ENCODE assay signal across 22 cellular contexts in the genomic region with DNA sequence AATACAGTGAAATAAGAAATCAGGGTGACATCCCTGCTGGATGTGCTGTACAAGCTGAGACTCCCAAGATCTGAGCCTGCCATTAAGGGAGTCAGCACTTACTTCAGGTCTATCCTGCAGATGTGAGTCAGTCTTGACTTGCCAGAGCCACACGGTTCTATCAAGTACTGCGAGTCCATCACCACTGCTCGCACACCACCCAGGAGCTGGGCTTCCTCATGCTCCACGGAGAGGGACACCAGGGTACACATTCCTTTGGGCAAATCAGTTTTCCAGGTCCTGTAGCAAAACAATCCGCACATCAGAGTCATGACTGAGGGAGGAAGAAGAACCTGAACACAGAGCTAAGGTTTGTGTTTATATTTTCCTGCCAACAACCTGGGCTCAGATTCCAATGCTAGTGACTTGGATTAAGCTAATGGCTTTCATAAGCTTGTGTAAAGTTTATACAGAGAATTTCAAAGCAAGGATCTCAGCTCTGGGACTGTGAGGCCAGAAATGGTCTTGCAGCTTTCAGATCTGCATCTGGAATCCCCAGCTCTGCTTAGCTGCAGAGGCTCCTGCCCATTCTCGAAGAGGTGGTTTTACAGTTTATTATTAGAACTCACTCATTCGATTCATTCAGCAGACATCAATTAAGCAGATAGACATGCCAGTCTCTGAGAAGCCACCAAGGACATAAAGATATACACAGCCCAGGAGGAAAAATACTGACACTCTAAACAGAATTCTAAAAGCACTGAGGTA.
DNase-seq lines count a peak whose midpoint lies in the region; ATAC-seq and TF ChIP-seq lines count a peak whose summit lies in the region.
"Had no signal": no experiment of that assay in that cellular context is flagged by ENCODE, and none has a peak within 500 bp of the region (broad histone marks: within the 10 kb centered on the region; RNA-seq: fewer than 3 reads in every experiment).

No MANE protein-coding gene starts in this region.

- TF ChIP-seq CTCF in chondrocyte (IDR thresholded peaks at IDR 0.05) = no peak
- no peak for TF ChIP-seq CTCF in colonic mucosa (IDR thresholded peaks at IDR 0.05)
- TF ChIP-seq CTCF in BE2C (IDR thresholded peaks at IDR 0.05; ENCODE audit: low read depth, low read length) = no peak

- H3K4me3 ChIP-seq in colonic mucosa = no peak overlapping the region
- H3K4me3 ChIP-seq in BE2C (ENCODE audit: low read depth, low read length) = no peak overlapping the region
- H3K4me3 ChIP-seq: BLaER1 treated with 17β-estradiol and CSF1 and Interleukin-3, amounts not matched to agents 10 nM and 100 nM; uterus had no signal

- H3K4me3 Mint-ChIP-seq in chondrocyte (ENCODE audit: unreplicated experiment) = no peak overlapping the region
- no peak overlapping the region for H3K4me3 Mint-ChIP-seq in stimulated activated memory B cell treated with anti-CD40 and anti-IgM and Interleukin-4, amounts not matched to agents 10 μg/mL and 1 μg/mL and 100 μg/mL, for 72 hours
- H3K4me3 Mint-ChIP-seq: activated naive CD4-positive, alpha-beta T cell treated with anti-CD3 and anti-CD28 coated beads, Interleukin-2, amount 50 U/mL, for 24 hours; central memory CD8-positive, alpha-beta T cell; natural killer cell treated with Interleukin-12 subunit alpha and Interleukin-12 subunit beta and Interleukin-15 and Interleukin-18, amount 100 ng/mL, for 72 hours had no signal

- peaks cover 50% of the 10 kb centered on the region for H3K36me3 Mint-ChIP-seq in chondrocyte (ENCODE audit: low read depth)
- no peaks in the 10 kb centered on the region for H3K36me3 Mint-ChIP-seq in stimulated activated memory B cell treated with anti-CD40 and anti-IgM and Interleukin-4, amounts not matched to agents 10 μg/mL and 1 μg/mL and 100 μg/mL, for 72 hours
- H3K36me3 Mint-ChIP-seq: activated naive CD4-positive, alpha-beta T cell treated with anti-CD3 and anti-CD28 coated beads, Interleukin-2, amount 50 U/mL, for 24 hours; natural killer cell treated with Interleukin-12 subunit alpha and Interleukin-12 subunit beta and Interleukin-15 and Interleukin-18, amount 100 ng/mL, for 72 hours had no signal

- peaks cover 45% of the 10 kb centered on the region for H3K4me1 Mint-ChIP-seq in chondrocyte (ENCODE audit: low read depth)
- H3K4me1 Mint-ChIP-seq in stimulated activated memory B cell treated with anti-CD40 and anti-IgM and Interleukin-4, amounts not matched to agents 10 μg/mL and 1 μg/mL and 100 μg/mL, for 72 hours = peaks cover 50% of the 10 kb centered on the region
- H3K4me1 Mint-ChIP-seq: activated naive CD4-positive, alpha-beta T cell treated with anti-CD3 and anti-CD28 coated beads, Interleukin-2, amount 50 U/mL, for 24 hours; central memory CD8-positive, alpha-beta T cell had no signal

- no peak overlapping the region for H3K27ac ChIP-seq in colonic mucosa
- H3K27ac ChIP-seq: uterus had no signal

- DNase-seq in chondrocyte (ENCODE audit: low spot score) (no peak), NCI-H1417 treated with DMSO at 0.1 percent for 48 hours (lab: John Stamatoyannopoulos, UW) (no peak), colonic mucosa (no peak), BE2C (no peak)
- DNase-seq: activated CD4-positive, alpha-beta T cell treated with anti-CD3 and anti-CD28 coated beads for 4 hours; activated T-cell treated with anti-CD3 and anti-CD28 coated beads for 4 hours; DMS79; KBM-7; NCI-H1694; NCI-H510A treated with DMSO at 0.1 percent for 48 hours; PC-3; stimulated activated CD4-positive, alpha-beta T cell treated with anti-CD3 and anti-CD28 coated beads, Interleukin-2, amount 100 ng/mL, for 48 hours; T-helper 1 cell; uterus had no signal

- H3K9ac ChIP-seq in colonic mucosa (ENCODE audit: low read depth in 2 of 2, low read length in 2 of 2) = no peak overlapping the region

- no peaks in the 10 kb centered on the region for H3K27me3 ChIP-seq in colonic mucosa
- no peaks in the 10 kb centered on the region for H3K27me3 ChIP-seq in BE2C
- H3K27me3 ChIP-seq: uterus had no signal

- intact Hi-C loops in colonic mucosa (cut with DNase I) = no loop called here

- ATAC-seq in GM18499 (IDR thresholded peaks at IDR 0.05; ENCODE audit: insufficient read depth, unreplicated experiment) (peak; percentile 29), HG02642 (IDR thresholded peaks at IDR 0.05; ENCODE audit: poor library complexity, unreplicated experiment) (peak; percentile 31), GM21528 (IDR thresholded peaks at IDR 0.05; ENCODE audit: low FRiP score, unreplicated experiment) (no peak)
- peak; percentile 48 for ATAC-seq in stimulated activated memory B cell treated with anti-CD40 and anti-IgM and Interleukin-4, amounts not matched to agents 10 μg/mL and 1 μg/mL and 100 μg/mL, for 72 hours
- ATAC-seq: natural killer cell treated with Interleukin-12 subunit alpha and Interleukin-12 subunit beta and Interleukin-15 and Interleukin-18, amount 100 ng/mL, for 72 hours; PC-3 had no signal

- no peaks in the 10 kb centered on the region for H3K9me3 Mint-ChIP-seq in chondrocyte (ENCODE audit: low read depth)
- no peaks in the 10 kb centered on the region for H3K9me3 Mint-ChIP-seq in stimulated activated memory B cell treated with anti-CD40 and anti-IgM and Interleukin-4, amounts not matched to agents 10 μg/mL and 1 μg/mL and 100 μg/mL, for 72 hours
- H3K9me3 Mint-ChIP-seq: activated naive CD4-positive, alpha-beta T cell treated with anti-CD3 and anti-CD28 coated beads, Interleukin-2, amount 50 U/mL, for 24 hours; central memory CD8-positive, alpha-beta T cell; natural killer cell treated with Interleukin-12 subunit alpha and Interleukin-12 subunit beta and Interleukin-15 and Interleukin-18, amount 100 ng/mL, for 72 hours had no signal

- H3K36me3 ChIP-seq in colonic mucosa (no peaks in the 10 kb centered on the region), BE2C (peaks cover 6% of the 10 kb centered on the region; the same call in 1 of the 2 replicates)
- H3K36me3 ChIP-seq: BLaER1 treated with 17β-estradiol and CSF1 and Interleukin-3, amounts not matched to agents 10 nM and 100 nM; uterus had no signal

- H3K9me3 ChIP-seq in colonic mucosa = no peaks in the 10 kb centered on the region
- no peaks in the 10 kb centered on the region for H3K9me3 ChIP-seq in BE2C
- H3K9me3 ChIP-seq: BLaER1 treated with 17β-estradiol and CSF1 and Interleukin-3, amounts not matched to agents 10 nM and 100 nM; uterus had no signal

- H3K27me3 Mint-ChIP-seq in chondrocyte (ENCODE audit: low read depth) = no peaks in the 10 kb centered on the region
- H3K27me3 Mint-ChIP-seq in stimulated activated memory B cell treated with anti-CD40 and anti-IgM and Interleukin-4, amounts not matched to agents 10 μg/mL and 1 μg/mL and 100 μg/mL, for 72 hours = peaks cover 33% of the 10 kb centered on the region

- H3K27ac Mint-ChIP-seq in chondrocyte (ENCODE audit: unreplicated experiment) = peak overlapping the region; percentile 15
- no peak overlapping the region for H3K27ac Mint-ChIP-seq in stimulated activated memory B cell treated with anti-CD40 and anti-IgM and Interleukin-4, amounts not matched to agents 10 μg/mL and 1 μg/mL and 100 μg/mL, for 72 hours
- H3K27ac Mint-ChIP-seq: activated naive CD4-positive, alpha-beta T cell treated with anti-CD3 and anti-CD28 coated beads, Interleukin-2, amount 50 U/mL, for 24 hours; natural killer cell treated with Interleukin-12 subunit alpha and Interleukin-12 subunit beta and Interleukin-15 and Interleukin-18, amount 100 ng/mL, for 72 hours had no signal

- H3K4me1 ChIP-seq in colonic mucosa (no peaks in the 10 kb centered on the region), BE2C (no peaks in the 10 kb centered on the region)
- H3K4me1 ChIP-seq: uterus had no signal
